Comparison of ENCODE assay signal across 27 cellular contexts in genomic region chr4:4217123-4217522, GRCh38. TPM values are rescaled to one million over a fixed set of nuclear protein-coding genes. Genes with fewer than 3 reads are reported as not detected.
"Had no signal": no experiment of that assay in that cellular context is flagged by ENCODE, and none has a peak within 500 bp of the region (broad histone marks: within the 10 kb centered on the region; RNA-seq: fewer than 3 reads in every experiment).

No MANE protein-coding gene starts in this region.

- H3K36me3 ChIP-seq: ascending aorta, left ventricle myocardium inferior, neural progenitor cell, right lobe of liver, tibial artery had no signal

- H3K27me3 ChIP-seq: ascending aorta, right lobe of liver had no signal

- ATAC-seq: activated naive CD4-positive, alpha-beta T cell treated with anti-CD3 and anti-CD28 coated beads, Interleukin-2, amount 50 U/mL, for 72 hours; activated T-helper 17 cell treated with anti-CD3 and anti-CD28 coated beads, Interleukin-2, amount 50 U/mL, for 72 hours; naive thymus-derived CD8-positive, alpha-beta T cell; right lobe of liver; stimulated activated effector memory CD8-positive, alpha-beta T cell treated with anti-CD3 and anti-CD28 coated beads, Interleukin-12 subunit alpha, Interleukin-12 subunit beta, amount 100 ng/mL, for 72 hours; stimulated activated naive CD8-positive, alpha-beta T cell treated with anti-CD3 and anti-CD28 coated beads, Interleukin-15, amount 100 ng/mL, for 72 hours had no signal

- H3K9me3 ChIP-seq: ascending aorta, left ventricle myocardium inferior, right lobe of liver, tibial artery had no signal

- H3K4me3 ChIP-seq: ascending aorta, left ventricle myocardium inferior, neural progenitor cell, right lobe of liver, tibial artery had no signal

- H3K4me2 ChIP-seq: neural progenitor cell had no signal

- H2AFZ ChIP-seq: neural progenitor cell had no signal

- H3K27ac ChIP-seq: ascending aorta, left ventricle myocardium inferior, neural progenitor cell, right lobe of liver, tibial artery had no signal

- FAIRE-seq: kidney, small intestine had no signal

- H3K9ac ChIP-seq: neural progenitor cell had no signal

- H3K4me1 ChIP-seq: ascending aorta, left ventricle myocardium inferior, neural progenitor cell, right lobe of liver, tibial artery had no signal

- DNase-seq: activated CD8-positive, alpha-beta memory T cell treated with anti-CD3 and anti-CD28 coated beads, Interleukin-2, amount 50 U/mL, for 4 hours; activated T-cell treated with anti-CD3 and anti-CD28 coated beads, Interleukin-2, amount 50 U/mL, for 24 hours; cerebellar nuclear complex; cortex of kidney; kidney; left ventricle myocardium inferior; naive thymus-derived CD8-positive, alpha-beta T cell; posterior cingulate gyrus; right lobe of liver; small intestine; stimulated activated CD4-positive, alpha-beta T cell treated with anti-CD3 and anti-CD28 coated beads, Interleukin-2, amount 100 ng/mL, for 24 hours; stimulated activated naive CD8-positive, alpha-beta T cell treated with anti-CD3 and anti-CD28 coated beads, Interleukin-15, amount 100 ng/mL, for 72 hours; T-helper 9 cell; tibial artery had no signal

RNA-seq across cellular contexts. Expression of gene OTOP1, which starts 9.6 kb away (rescaled TPM):
- total RNA-seq: activated naive CD4-positive, alpha-beta T cell treated with anti-CD3 and anti-CD28 coated beads, Interleukin-2, amount 50 U/mL, for 72 hours; activated T-helper 17 cell treated with anti-CD3 and anti-CD28 coated beads, Interleukin-2, amount 50 U/mL, for 72 hours; ascending aorta; endodermal cell; epithelial cell of proximal tubule; fibroblast of villous mesenchyme; kidney; left ventricle myocardium inferior; lung microvascular endothelial cell; mesothelial cell of epicardium; naive thymus-derived CD8-positive, alpha-beta T cell; omental fat pad; right lobe of liver; urinary bladder had no signal
- polyA plus RNA-seq: adipose tissue; naive thymus-derived CD8-positive, alpha-beta T cell; small intestine; urinary bladder had no signal
